ENCODE assay signal across 18 cellular contexts in the genomic region with DNA sequence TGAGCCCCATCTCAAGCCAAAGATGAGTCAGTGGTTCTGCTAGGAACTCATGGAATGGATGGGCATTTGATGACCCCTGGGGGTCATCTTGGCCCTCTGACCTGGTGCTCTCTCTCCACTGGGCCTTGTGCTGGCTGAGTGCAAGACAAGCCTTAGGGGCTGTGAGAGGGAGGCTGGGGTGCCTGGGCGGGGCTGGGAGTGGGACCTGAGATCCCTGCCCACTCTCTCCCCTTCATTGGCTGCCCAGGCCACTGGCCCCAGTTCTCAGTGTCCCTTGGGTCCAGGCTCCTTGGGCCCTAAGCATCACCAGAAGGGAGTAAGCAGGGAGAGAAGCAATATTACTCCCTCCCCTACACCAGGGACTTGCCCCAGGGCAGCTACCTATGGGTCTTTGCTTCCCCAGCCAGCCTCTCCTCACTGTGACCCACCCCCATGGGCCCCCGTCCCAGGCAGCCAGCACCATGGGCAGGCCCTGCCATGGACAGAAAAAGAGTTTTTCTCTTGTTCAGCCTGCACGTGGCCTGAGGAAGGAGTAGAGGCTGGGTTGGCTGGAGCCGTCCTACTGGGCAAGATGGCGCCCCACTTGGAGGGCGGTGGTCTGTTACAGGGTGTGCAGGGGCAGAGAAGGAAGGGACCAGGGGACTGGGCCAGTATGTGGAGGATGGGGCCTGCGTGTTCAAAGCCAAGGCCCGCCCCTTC. TPM values are rescaled to one million over a fixed set of nuclear protein-coding genes. Genes with fewer than 3 reads are reported as not detected.
A peak's percentile ranks its signal among the peaks of the same experiment; 100 is the strongest.
DNase-seq lines count a peak whose midpoint lies in the region; ATAC-seq and TF ChIP-seq lines count a peak whose summit lies in the region.
"Had no signal": no experiment of that assay in that cellular context is flagged by ENCODE, and none has a peak within 500 bp of the region (broad histone marks: within the 10 kb centered on the region; RNA-seq: fewer than 3 reads in every experiment).

No MANE protein-coding gene starts in this region.

- H3K36me3 ChIP-seq in IMR-90 (ENCODE audit: control insufficient read depth, insufficient read depth, low read length): peaks cover 27% of the 10 kb centered on the region
- H3K36me3 ChIP-seq in neuronal stem cell (replicated peaks in 1 of 2; ENCODE audit: control insufficient read depth in 2 of 2, insufficient read depth in 2 of 2, low read length in 2 of 2): peaks cover 0 to 33% of the 10 kb centered on the region in 2 donors
- H3K36me3 ChIP-seq in stomach smooth muscle (ENCODE audit: control insufficient read depth in 2 of 2, insufficient read depth in 2 of 2, low read length in 2 of 2): peaks cover 3% of the 10 kb centered on the region in 2 donors
- H3K36me3 ChIP-seq: BE2C had no signal

- no peak overlapping the region for H3K27ac Mint-ChIP-seq in chondrocyte (ENCODE audit: unreplicated experiment)
- H3K27ac Mint-ChIP-seq in activated naive CD8-positive, alpha-beta T cell treated with anti-CD3 and anti-CD28 coated beads for 36 hours: no peak overlapping the region
- H3K27ac Mint-ChIP-seq: IgD-negative memory B cell had no signal

- H4K5ac ChIP-seq in IMR-90 (ENCODE audit: low read depth, low read length): no peak overlapping the region

- H3K79me1 ChIP-seq in IMR-90 (ENCODE audit: low read depth in 1 of 2, low read length in 2 of 2): peaks cover 0 to 11% of the 10 kb centered on the region in 2 experiments; a peak in 3 of 4 replicates
- H3K79me1 ChIP-seq in neuronal stem cell (ENCODE audit: low read depth, low read length): no peaks in the 10 kb centered on the region

- no peak overlapping the region for H3K23ac ChIP-seq in IMR-90 (ENCODE audit: low read depth, low read length)
- peak overlapping the region; percentile 8 for H3K23ac ChIP-seq in neuronal stem cell (ENCODE audit: low read depth, low read length, poor library complexity)

- 100% methylated on average over 3 of the region's 8 CpGs; no CpG with 5 or more reads in 1 of the 2 experiments for WGBS in IMR-90 (ENCODE audit: extremely low coverage in 2 of 2, insufficient read length in 1 of 2), 2 experiments
- no CpG with 5 or more reads among the region's 8 CpGs for WGBS in neuronal stem cell (ENCODE audit: extremely low coverage in 2 of 2, insufficient read length in 2 of 2, insufficient replicate concordance in 1 of 2), 2 donors

- H3K4ac ChIP-seq in IMR-90 (ENCODE audit: low read depth, low read length): no peak overlapping the region
- no peak overlapping the region for H3K4ac ChIP-seq in neuronal stem cell (ENCODE audit: low read length)

- H3K4me1 Mint-ChIP-seq in chondrocyte (ENCODE audit: low read depth): peaks cover 31% of the 10 kb centered on the region
- H3K4me1 Mint-ChIP-seq in activated naive CD8-positive, alpha-beta T cell treated with anti-CD3 and anti-CD28 coated beads for 36 hours: peaks cover 2% of the 10 kb centered on the region

- H3K27me3 ChIP-seq in IMR-90 (ENCODE audit: control insufficient read depth, insufficient read depth, low read length): no peaks in the 10 kb centered on the region
- no peaks in the 10 kb centered on the region for H3K27me3 ChIP-seq in neuronal stem cell (ENCODE audit: control insufficient read depth in 3 of 3, insufficient read depth in 3 of 3, low read depth in 1 of 3, low read length in 3 of 3)
- no peaks in the 10 kb centered on the region for H3K27me3 ChIP-seq in stomach smooth muscle (ENCODE audit: control insufficient read depth in 1 of 2, insufficient read depth in 2 of 2, low read length in 2 of 2)
- H3K27me3 ChIP-seq: BE2C had no signal

- H2BK15ac ChIP-seq in IMR-90 (ENCODE audit: low read depth, low read length) (no peak overlapping the region), neuronal stem cell (ENCODE audit: low read length) (peak overlapping the region; percentile 19)

- H3K14ac ChIP-seq in IMR-90 (replicated peaks; ENCODE audit: low read depth, low read length) (0 out of 2 replicates have a peak overlapping the region, but pooled peaks have one; percentile 39), neuronal stem cell (ENCODE audit: low read length) (no peak overlapping the region)

- H2BK12ac ChIP-seq in neuronal stem cell (ENCODE audit: low read length): no peak overlapping the region

- TF ChIP-seq POLR2A in IMR-90 (IDR thresholded peaks at IDR 0.05; ENCODE audit: low read depth, low read length): no peak

- H4K20me1 ChIP-seq in IMR-90 (ENCODE audit: insufficient read depth, low read length): no peaks in the 10 kb centered on the region; the same call in 1 of the 2 replicates

- H3K36me3 Mint-ChIP-seq in chondrocyte (ENCODE audit: low read depth): no peaks in the 10 kb centered on the region
- no peaks in the 10 kb centered on the region for H3K36me3 Mint-ChIP-seq in activated naive CD8-positive, alpha-beta T cell treated with anti-CD3 and anti-CD28 coated beads for 36 hours
- H3K36me3 Mint-ChIP-seq: IgD-negative memory B cell had no signal

- no peak for TF ChIP-seq RAD21 in IMR-90 (IDR thresholded peaks at IDR 0.05; ENCODE audit: low read length)

- no peak for TF ChIP-seq CTCF in IMR-90 (conservative IDR thresholded peaks at IDR 0.05; ENCODE audit: low read depth, low read length)
- no peak for TF ChIP-seq CTCF in chondrocyte (IDR thresholded peaks at IDR 0.05)

- H3K9ac ChIP-seq in IMR-90 (ENCODE audit: low read depth, low read length) (no peak overlapping the region), neuronal stem cell (ENCODE audit: low read depth, low read length, poor library complexity) (no peak overlapping the region), stomach smooth muscle (ENCODE audit: low read length in 2 of 2) (no peak overlapping the region)

- no TSS peak for BruUV-seq in IMR-90 (replicated peaks; lab: Mats Ljungman, UMichigan)

- H3K56ac ChIP-seq in IMR-90 (ENCODE audit: extremely low read depth, insufficient read depth, low read length): no peak overlapping the region

- H3K9me1 ChIP-seq in IMR-90 (ENCODE audit: insufficient read depth, low read length): peaks cover 18% of the 10 kb centered on the region

- no peak overlapping the region for H3K4me3 ChIP-seq in IMR-90 (ENCODE audit: insufficient read depth, low read depth, low read length)
- no peak overlapping the region for H3K4me3 ChIP-seq in neuronal stem cell (ENCODE audit: low read length in 2 of 2)
- no peak overlapping the region for H3K4me3 ChIP-seq in stomach smooth muscle (ENCODE audit: low read length in 2 of 2)

- H2AK5ac ChIP-seq in IMR-90 (ENCODE audit: low read depth, low read length) (0 out of 2 replicates have a peak overlapping the region, but pooled peaks have one; percentile 23), neuronal stem cell (ENCODE audit: low read depth, low read length) (peak overlapping the region; percentile 48)

- no peak overlapping the region for H3K4me3 Mint-ChIP-seq in chondrocyte (ENCODE audit: unreplicated experiment)
- H3K4me3 Mint-ChIP-seq in activated naive CD8-positive, alpha-beta T cell treated with anti-CD3 and anti-CD28 coated beads for 36 hours: no peak overlapping the region
- H3K4me3 Mint-ChIP-seq: IgD-negative memory B cell had no signal

- H3K4me1 ChIP-seq in IMR-90 (ENCODE audit: control insufficient read depth, insufficient read depth, low read length): peaks cover 17% of the 10 kb centered on the region
- H3K4me1 ChIP-seq in neuronal stem cell (ENCODE audit: control insufficient read depth in 2 of 2, insufficient read depth in 1 of 2, low read depth in 1 of 2, low read length in 2 of 2): peaks cover 2 to 13% of the 10 kb centered on the region in 2 donors
- H3K4me1 ChIP-seq in stomach smooth muscle (ENCODE audit: control insufficient read depth, insufficient read depth, low read length): peaks cover 47% of the 10 kb centered on the region
- H3K4me1 ChIP-seq: BE2C had no signal

- H3K9me3 ChIP-seq in IMR-90 (ENCODE audit: control insufficient read depth, insufficient read depth, low read length) (no peaks in the 10 kb centered on the region), neuronal stem cell (replicated peaks in 1 of 2; ENCODE audit: control insufficient read depth in 2 of 2, insufficient read depth in 1 of 2, low read depth in 1 of 2, low read length in 2 of 2) (peaks cover 0 to 2% of the 10 kb centered on the region in 2 donors), stomach smooth muscle (ENCODE audit: control insufficient read depth in 2 of 2, low read length in 2 of 2) (no peaks in the 10 kb centered on the region)
- H3K9me3 ChIP-seq: BE2C had no signal

- CTCF ChIA-PET in IMR-90 (lab: Yijun Ruan, JAX): no interaction called here

- in situ Hi-C loops in IMR-90 (cut with MboI; ENCODE audit: low sequenced_read_pairs): no loop called here

- intact Hi-C loops in IMR-90 (cut with micrococcal nuclease): no loop called here

- H3K27ac ChIP-seq in IMR-90 (ENCODE audit: insufficient read depth, low read length) (no peak overlapping the region), neuronal stem cell (replicated peaks; ENCODE audit: low read length) (no peak overlapping the region), stomach smooth muscle (ENCODE audit: low read length) (peak overlapping the region; percentile 82)

- H2BK120ac ChIP-seq in IMR-90 (ENCODE audit: low read depth, low read length) (no peak overlapping the region), neuronal stem cell (ENCODE audit: low read depth, low read length) (no peak overlapping the region)

- DNase-seq in IMR-90 (no peak), chondrocyte (ENCODE audit: low spot score) (peak; percentile 60), neuronal stem cell (ENCODE audit: low spot score) (no peak), OCI-M2 (lab: John Stamatoyannopoulos, UW; ENCODE audit: unreplicated experiment) (no peak), medulla oblongata (ENCODE audit: extremely low spot score) (no peak)
- DNase-seq in activated naive CD8-positive, alpha-beta T cell treated with anti-CD3 and anti-CD28 coated beads for 36 hours: no peak
- DNase-seq: BE2C, DMS53, GDM1, NCI-H1105, NCI-H2081, NCI-H2171 treated with DMSO at 0.1 percent for 48 hours, NCI-H524 treated with DMSO at 0.1 percent for 48 hours, OCI-M1, Right ventricle myocardium superior had no signal

- H2BK20ac ChIP-seq in IMR-90 (ENCODE audit: low read depth, low read length): no peak overlapping the region

- ATAC-seq in IMR-90 (ENCODE audit: low read depth): no peak
- no peak for ATAC-seq in HG03175 (IDR thresholded peaks at IDR 0.05; ENCODE audit: unreplicated experiment)

- no peak overlapping the region for H4K8ac ChIP-seq in IMR-90 (ENCODE audit: low read depth in 2 of 2, low read length in 2 of 2)
- H4K8ac ChIP-seq in neuronal stem cell (ENCODE audit: low read depth, low read length): no peak overlapping the region

- peaks cover 17% of the 10 kb centered on the region for H3K27me3 Mint-ChIP-seq in chondrocyte (ENCODE audit: low read depth)
- H3K27me3 Mint-ChIP-seq in activated naive CD8-positive, alpha-beta T cell treated with anti-CD3 and anti-CD28 coated beads for 36 hours: no peaks in the 10 kb centered on the region

- H3K4me2 ChIP-seq in IMR-90 (ENCODE audit: low read depth, low read length) (no peak overlapping the region), neuronal stem cell (ENCODE audit: insufficient read depth, low read length, poor library complexity, severe bottlenecking) (no peak overlapping the region)

- POLR2A ChIA-PET in IMR-90 (lab: Charles Lee; ENCODE audit: unreplicated experiment): no interaction called here

- H3K9me3 Mint-ChIP-seq in chondrocyte (ENCODE audit: low read depth): no peaks in the 10 kb centered on the region
- H3K9me3 Mint-ChIP-seq in activated naive CD8-positive, alpha-beta T cell treated with anti-CD3 and anti-CD28 coated beads for 36 hours: no peaks in the 10 kb centered on the region
- H3K9me3 Mint-ChIP-seq: IgD-negative memory B cell had no signal

- H2AFZ ChIP-seq in IMR-90 (replicated peaks; ENCODE audit: low read length, poor library complexity) (no peak overlapping the region), neuronal stem cell (ENCODE audit: low read length) (no peak overlapping the region)

- no peak overlapping the region for H2BK5ac ChIP-seq in IMR-90 (ENCODE audit: low read depth, low read length, poor library complexity, severe bottlenecking)
- no peak overlapping the region for H2BK5ac ChIP-seq in neuronal stem cell (ENCODE audit: low read length)

- H2AK9ac ChIP-seq in IMR-90 (replicated peaks; ENCODE audit: low read depth, low read length, poor library complexity): peak overlapping the region; percentile 65

- dilution Hi-C loops in IMR-90 (cut with HindIII; ENCODE audit: low sequenced_read_pairs, unreplicated experiment): no loop called here

- no peak overlapping the region for H4K91ac ChIP-seq in IMR-90 (ENCODE audit: insufficient read depth, low read depth, low read length)
- H4K91ac ChIP-seq in neuronal stem cell (ENCODE audit: low read depth, low read length, poor library complexity): no peak overlapping the region

- H3K18ac ChIP-seq in IMR-90 (ENCODE audit: low read depth, low read length): no peak overlapping the region
- H3K18ac ChIP-seq in neuronal stem cell (ENCODE audit: low read length): no peak overlapping the region

RNA-seq across cellular contexts. Expression of gene ATOH8, which starts 33.6 kb away (rescaled TPM):
- total RNA-seq in IMR-90 (2012; rRNA removed) (7.8 and 7.9 TPM in 2 replicates), chondrocyte (2.2 to 10.3 TPM (median 2.7 TPM) in 3 replicates)
- 9.0 and 11.2 TPM in 2 replicates for polyA plus RNA-seq in IMR-90 (2012; rRNA removed)
- 6.2 and 7.6 TPM in 2 replicates for polyA plus RNA-seq in IMR-90 (2012; cell fraction: cytosol; rRNA removed)
- 5.0 and 13.0 TPM in 2 replicates for polyA plus RNA-seq in IMR-90 (2012; cell fraction: nucleus; rRNA removed; ENCODE audit: low replicate concordance)
- 1.8 TPM for polyA plus RNA-seq in neuronal stem cell (2013, experiment 1 of 2)
- polyA plus RNA-seq in neuronal stem cell (2013, experiment 2 of 2): 1.6 TPM
- total RNA-seq in activated naive CD8-positive, alpha-beta T cell treated with anti-CD3 and anti-CD28 coated beads for 36 hours: not detected
- polyA plus RNA-seq: IgD-negative memory B cell had no signal
